In the genomic region with DNA sequence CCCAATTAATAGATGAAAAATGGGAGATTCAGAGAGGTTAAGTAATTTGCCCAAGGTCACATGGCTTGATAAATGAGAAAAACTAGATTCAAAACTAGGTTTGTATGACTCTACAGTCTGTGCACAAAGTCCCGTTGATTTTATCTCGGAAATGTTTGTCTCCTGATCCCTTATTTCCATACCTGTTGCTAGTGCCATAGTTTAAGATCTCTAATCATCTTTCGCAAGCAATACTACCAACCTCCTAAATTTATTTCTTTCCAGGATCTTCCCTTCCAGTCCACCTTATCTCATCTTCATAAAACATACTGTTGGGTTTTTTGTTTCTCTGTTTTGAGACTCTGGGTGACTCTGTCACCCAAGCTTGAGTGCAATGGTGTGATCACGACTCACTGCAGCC, we compare ENCODE assay signal across 2 cellular contexts.
TF ChIP-seq lines count a peak whose summit lies in the region.

No MANE protein-coding gene starts in this region.

TF ChIP-seq in IMR-90, 13 proteins besides CTCF, POLR2A, EP300 and RAD21:
- TF ChIP-seq CHD1 (IDR thresholded peaks at IDR 0.05; ENCODE audit: low read depth, low read length) (no peak), MAZ (IDR thresholded peaks at IDR 0.05; ENCODE audit: borderline replicate concordance, low read depth, low read length) (no peak), MAFK (IDR thresholded peaks at IDR 0.05; ENCODE audit: low read depth, low read length) (no peak)
- TF ChIP-seq, protein P1, sequence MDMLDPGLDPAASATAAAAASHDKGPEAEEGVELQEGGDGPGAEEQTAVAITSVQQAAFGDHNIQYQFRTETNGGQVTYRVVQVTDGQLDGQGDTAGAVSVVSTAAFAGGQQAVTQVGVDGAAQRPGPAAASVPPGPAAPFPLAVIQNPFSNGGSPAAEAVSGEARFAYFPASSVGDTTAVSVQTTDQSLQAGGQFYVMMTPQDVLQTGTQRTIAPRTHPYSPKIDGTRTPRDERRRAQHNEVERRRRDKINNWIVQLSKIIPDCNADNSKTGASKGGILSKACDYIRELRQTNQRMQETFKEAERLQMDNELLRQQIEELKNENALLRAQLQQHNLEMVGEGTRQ (IDR thresholded peaks at IDR 0.05; ENCODE audit: low read depth, low read length) = no peak
- TF ChIP-seq, protein P2, sequence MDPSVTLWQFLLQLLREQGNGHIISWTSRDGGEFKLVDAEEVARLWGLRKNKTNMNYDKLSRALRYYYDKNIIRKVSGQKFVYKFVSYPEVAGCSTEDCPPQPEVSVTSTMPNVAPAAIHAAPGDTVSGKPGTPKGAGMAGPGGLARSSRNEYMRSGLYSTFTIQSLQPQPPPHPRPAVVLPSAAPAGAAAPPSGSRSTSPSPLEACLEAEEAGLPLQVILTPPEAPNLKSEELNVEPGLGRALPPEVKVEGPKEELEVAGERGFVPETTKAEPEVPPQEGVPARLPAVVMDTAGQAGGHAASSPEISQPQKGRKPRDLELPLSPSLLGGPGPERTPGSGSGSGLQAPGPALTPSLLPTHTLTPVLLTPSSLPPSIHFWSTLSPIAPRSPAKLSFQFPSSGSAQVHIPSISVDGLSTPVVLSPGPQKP (IDR thresholded peaks at IDR 0.05; ENCODE audit: borderline replicate concordance, low read depth, low read length) = no peak

TF ChIP-seq in GM12878, 131 proteins besides CTCF, POLR2A, EP300 and RAD21:
- TF ChIP-seq, protein P3, sequence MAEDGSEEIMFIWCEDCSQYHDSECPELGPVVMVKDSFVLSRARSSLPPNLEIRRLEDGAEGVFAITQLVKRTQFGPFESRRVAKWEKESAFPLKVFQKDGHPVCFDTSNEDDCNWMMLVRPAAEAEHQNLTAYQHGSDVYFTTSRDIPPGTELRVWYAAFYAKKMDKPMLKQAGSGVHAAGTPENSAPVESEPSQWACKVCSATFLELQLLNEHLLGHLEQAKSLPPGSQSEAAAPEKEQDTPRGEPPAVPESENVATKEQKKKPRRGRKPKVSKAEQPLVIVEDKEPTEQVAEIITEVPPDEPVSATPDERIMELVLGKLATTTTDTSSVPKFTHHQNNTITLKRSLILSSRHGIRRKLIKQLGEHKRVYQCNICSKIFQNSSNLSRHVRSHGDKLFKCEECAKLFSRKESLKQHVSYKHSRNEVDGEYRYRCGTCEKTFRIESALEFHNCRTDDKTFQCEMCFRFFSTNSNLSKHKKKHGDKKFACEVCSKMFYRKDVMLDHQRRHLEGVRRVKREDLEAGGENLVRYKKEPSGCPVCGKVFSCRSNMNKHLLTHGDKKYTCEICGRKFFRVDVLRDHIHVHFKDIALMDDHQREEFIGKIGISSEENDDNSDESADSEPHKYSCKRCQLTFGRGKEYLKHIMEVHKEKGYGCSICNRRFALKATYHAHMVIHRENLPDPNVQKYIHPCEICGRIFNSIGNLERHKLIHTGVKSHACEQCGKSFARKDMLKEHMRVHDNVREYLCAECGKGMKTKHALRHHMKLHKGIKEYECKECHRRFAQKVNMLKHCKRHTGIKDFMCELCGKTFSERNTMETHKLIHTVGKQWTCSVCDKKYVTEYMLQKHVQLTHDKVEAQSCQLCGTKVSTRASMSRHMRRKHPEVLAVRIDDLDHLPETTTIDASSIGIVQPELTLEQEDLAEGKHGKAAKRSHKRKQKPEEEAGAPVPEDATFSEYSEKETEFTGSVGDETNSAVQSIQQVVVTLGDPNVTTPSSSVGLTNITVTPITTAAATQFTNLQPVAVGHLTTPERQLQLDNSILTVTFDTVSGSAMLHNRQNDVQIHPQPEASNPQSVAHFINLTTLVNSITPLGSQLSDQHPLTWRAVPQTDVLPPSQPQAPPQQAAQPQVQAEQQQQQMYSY (CRISPR knock-in tag; IDR thresholded peaks at IDR 0.05) = no peak
- TF ChIP-seq, protein P4, sequence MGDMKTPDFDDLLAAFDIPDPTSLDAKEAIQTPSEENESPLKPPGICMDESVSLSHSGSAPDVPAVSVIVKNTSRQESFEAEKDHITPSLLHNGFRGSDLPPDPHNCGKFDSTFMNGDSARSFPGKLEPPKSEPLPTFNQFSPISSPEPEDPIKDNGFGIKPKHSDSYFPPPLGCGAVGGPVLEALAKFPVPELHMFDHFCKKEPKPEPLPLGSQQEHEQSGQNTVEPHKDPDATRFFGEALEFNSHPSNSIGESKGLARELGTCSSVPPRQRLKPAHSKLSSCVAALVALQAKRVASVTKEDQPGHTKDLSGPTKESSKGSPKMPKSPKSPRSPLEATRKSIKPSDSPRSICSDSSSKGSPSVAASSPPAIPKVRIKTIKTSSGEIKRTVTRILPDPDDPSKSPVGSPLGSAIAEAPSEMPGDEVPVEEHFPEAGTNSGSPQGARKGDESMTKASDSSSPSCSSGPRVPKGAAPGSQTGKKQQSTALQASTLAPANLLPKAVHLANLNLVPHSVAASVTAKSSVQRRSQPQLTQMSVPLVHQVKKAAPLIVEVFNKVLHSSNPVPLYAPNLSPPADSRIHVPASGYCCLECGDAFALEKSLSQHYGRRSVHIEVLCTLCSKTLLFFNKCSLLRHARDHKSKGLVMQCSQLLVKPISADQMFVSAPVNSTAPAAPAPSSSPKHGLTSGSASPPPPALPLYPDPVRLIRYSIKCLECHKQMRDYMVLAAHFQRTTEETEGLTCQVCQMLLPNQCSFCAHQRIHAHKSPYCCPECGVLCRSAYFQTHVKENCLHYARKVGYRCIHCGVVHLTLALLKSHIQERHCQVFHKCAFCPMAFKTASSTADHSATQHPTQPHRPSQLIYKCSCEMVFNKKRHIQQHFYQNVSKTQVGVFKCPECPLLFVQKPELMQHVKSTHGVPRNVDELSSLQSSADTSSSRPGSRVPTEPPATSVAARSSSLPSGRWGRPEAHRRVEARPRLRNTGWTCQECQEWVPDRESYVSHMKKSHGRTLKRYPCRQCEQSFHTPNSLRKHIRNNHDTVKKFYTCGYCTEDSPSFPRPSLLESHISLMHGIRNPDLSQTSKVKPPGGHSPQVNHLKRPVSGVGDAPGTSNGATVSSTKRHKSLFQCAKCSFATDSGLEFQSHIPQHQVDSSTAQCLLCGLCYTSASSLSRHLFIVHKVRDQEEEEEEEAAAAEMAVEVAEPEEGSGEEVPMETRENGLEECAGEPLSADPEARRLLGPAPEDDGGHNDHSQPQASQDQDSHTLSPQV (IDR thresholded peaks at IDR 0.05) = no peak
- TF ChIP-seq TARDBP (IDR thresholded peaks at IDR 0.05; ENCODE audit: borderline replicate concordance) = no peak
- no peak for TF ChIP-seq YBX1 (IDR thresholded peaks at IDR 0.05)
- no peak for TF ChIP-seq ZNF24 (IDR thresholded peaks at IDR 0.05)
- TF ChIP-seq HDAC6 (IDR thresholded peaks at IDR 0.05; ENCODE audit: unreplicated experiment) = no peak
- TF ChIP-seq CEBPB (IDR thresholded peaks at IDR 0.05; ENCODE audit: borderline replicate concordance in 1 of 2, low read depth in 2 of 2, low read length in 2 of 2) = no peak
- TF ChIP-seq, protein P5, sequence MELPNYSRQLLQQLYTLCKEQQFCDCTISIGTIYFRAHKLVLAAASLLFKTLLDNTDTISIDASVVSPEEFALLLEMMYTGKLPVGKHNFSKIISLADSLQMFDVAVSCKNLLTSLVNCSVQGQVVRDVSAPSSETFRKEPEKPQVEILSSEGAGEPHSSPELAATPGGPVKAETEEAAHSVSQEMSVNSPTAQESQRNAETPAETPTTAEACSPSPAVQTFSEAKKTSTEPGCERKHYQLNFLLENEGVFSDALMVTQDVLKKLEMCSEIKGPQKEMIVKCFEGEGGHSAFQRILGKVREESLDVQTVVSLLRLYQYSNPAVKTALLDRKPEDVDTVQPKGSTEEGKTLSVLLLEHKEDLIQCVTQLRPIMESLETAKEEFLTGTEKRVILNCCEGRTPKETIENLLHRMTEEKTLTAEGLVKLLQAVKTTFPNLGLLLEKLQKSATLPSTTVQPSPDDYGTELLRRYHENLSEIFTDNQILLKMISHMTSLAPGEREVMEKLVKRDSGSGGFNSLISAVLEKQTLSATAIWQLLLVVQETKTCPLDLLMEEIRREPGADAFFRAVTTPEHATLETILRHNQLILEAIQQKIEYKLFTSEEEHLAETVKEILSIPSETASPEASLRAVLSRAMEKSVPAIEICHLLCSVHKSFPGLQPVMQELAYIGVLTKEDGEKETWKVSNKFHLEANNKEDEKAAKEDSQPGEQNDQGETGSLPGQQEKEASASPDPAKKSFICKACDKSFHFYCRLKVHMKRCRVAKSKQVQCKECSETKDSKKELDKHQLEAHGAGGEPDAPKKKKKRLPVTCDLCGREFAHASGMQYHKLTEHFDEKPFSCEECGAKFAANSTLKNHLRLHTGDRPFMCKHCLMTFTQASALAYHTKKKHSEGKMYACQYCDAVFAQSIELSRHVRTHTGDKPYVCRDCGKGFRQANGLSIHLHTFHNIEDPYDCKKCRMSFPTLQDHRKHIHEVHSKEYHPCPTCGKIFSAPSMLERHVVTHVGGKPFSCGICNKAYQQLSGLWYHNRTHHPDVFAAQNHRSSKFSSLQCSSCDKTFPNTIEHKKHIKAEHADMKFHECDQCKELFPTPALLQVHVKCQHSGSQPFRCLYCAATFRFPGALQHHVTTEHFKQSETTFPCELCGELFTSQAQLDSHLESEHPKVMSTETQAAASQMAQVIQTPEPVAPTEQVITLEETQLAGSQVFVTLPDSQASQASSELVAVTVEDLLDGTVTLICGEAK (IDR thresholded peaks at IDR 0.05; ENCODE audit: borderline replicate concordance) = no peak
- TF ChIP-seq SMC3 (IDR thresholded peaks at IDR 0.05; ENCODE audit: borderline replicate concordance, low read length) = no peak
- no peak for TF ChIP-seq JUNB (IDR thresholded peaks at IDR 0.05)
- no peak for TF ChIP-seq CHD1 (IDR thresholded peaks at IDR 0.05; ENCODE audit: low read depth, low read length)
